In the genomic region with DNA sequence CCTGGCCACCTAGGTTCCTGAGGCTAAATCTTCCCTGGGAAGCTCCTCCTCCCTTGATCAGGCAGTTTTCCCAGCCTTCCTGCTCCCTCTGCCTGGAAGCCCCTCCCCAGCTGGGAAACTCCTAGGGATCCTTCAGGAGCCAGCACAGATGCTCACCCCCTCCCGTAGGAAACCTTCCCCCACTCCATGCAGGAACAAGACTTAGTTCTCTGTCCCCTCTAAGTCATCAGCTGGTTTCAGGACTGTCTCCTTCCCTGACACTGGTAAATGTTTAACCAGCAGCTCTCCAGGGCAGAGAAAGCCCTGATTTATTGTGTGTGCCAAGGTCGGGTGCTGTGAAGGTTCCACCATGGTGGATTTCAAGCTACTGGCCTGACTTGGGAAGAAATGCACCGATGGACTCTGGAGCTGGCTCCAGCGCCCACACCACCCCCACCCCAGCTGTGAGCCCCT, we compare ENCODE assay signal across 23 cellular contexts. TPM values are rescaled to one million over a fixed set of nuclear protein-coding genes. Genes with fewer than 3 reads are reported as not detected.
A peak's percentile ranks its signal among the peaks of the same experiment; 100 is the strongest.
DNase-seq lines count a peak whose midpoint lies in the region; ATAC-seq and TF ChIP-seq lines count a peak whose summit lies in the region.
"Had no signal": no experiment of that assay in that cellular context is flagged by ENCODE, and none has a peak within 500 bp of the region (broad histone marks: within the 10 kb centered on the region; RNA-seq: fewer than 3 reads in every experiment).

No MANE protein-coding gene starts in this region.

- H3K36me3 ChIP-seq in GM23338 (ENCODE audit: insufficient read depth) = no peaks in the 10 kb centered on the region
- no peaks in the 10 kb centered on the region for H3K36me3 ChIP-seq in NT2/D1 (ENCODE audit: insufficient read depth, insufficient read length, low read length)
- no peaks in the 10 kb centered on the region for H3K36me3 ChIP-seq in kidney epithelial cell (ENCODE audit: control insufficient read depth, insufficient read depth, low read length)
- H3K36me3 ChIP-seq in sigmoid colon = no peaks in the 10 kb centered on the region
- H3K36me3 ChIP-seq: BE2C, ovary had no signal

- H3K27ac Mint-ChIP-seq in GM23338 = 0 out of 2 replicates have a peak overlapping the region, but pooled peaks have one; percentile 48
- H3K27ac Mint-ChIP-seq: activated CD4-positive, alpha-beta T cell treated with anti-CD3 and anti-CD28 coated beads for 36 hours; dendritic cell treated with granulocyte-macrophage colony-stimulating factor and Interleukin-4, amounts not matched to agents 40 ng/mL and 50 ng/mL, for 4 days; T-helper 2 cell treated with Interferon-gamma antibody and Interleukin-4, amounts not matched to agents 5 μg/mL and 100 μg/mL, for 36 hours had no signal

- H3K4me1 Mint-ChIP-seq in GM23338 = no peaks in the 10 kb centered on the region

- no peaks in the 10 kb centered on the region for H3K4me1 ChIP-seq in GM23338 (ENCODE audit: insufficient read depth)
- H3K4me1 ChIP-seq in NT2/D1 (ENCODE audit: insufficient read depth, insufficient read length) = peaks cover 23% of the 10 kb centered on the region
- no peaks in the 10 kb centered on the region for H3K4me1 ChIP-seq in sigmoid colon
- H3K4me1 ChIP-seq: BE2C had no signal

- H3K9me3 ChIP-seq in NT2/D1 (ENCODE audit: insufficient read depth, low read length) (no peaks in the 10 kb centered on the region), sigmoid colon (no peaks in the 10 kb centered on the region)
- H3K9me3 ChIP-seq: BE2C, esophagus squamous epithelium, ovary had no signal

- TF ChIP-seq EP300 in sigmoid colon (IDR thresholded peaks at IDR 0.05) = no peak

- peak overlapping the region; percentile 34 for H3K9ac ChIP-seq in NT2/D1 (ENCODE audit: insufficient read length, low read depth)

- DNase-seq in GM23338 (ENCODE audit: low spot score) (no peak), NT2/D1 (ENCODE audit: low read depth, low spot score) (no peak), kidney epithelial cell (ENCODE audit: low read depth) (peak; percentile 50), sigmoid colon (peak; percentile 42), dedifferentiated amniotic fluid mesenchymal stem cell (ENCODE audit: extremely low spot score) (no peak), amygdala (lab: John Stamatoyannopoulos, UW) (no peak)
- DNase-seq: activated CD4-positive, alpha-beta T cell treated with anti-CD3 and anti-CD28 coated beads for 36 hours; activated CD8-positive, alpha-beta memory T cell treated with anti-CD3 and anti-CD28 coated beads, Interleukin-2, amount 50 U/mL, for 4 hours; activated naive CD4-positive, alpha-beta T cell treated with Interleukin-2 at 50 U/mL for 16 hours; BE2C; DMS79; esophagus squamous epithelium; head of caudate nucleus; islet precursor cell; NCI-H1436 treated with DMSO at 0.1 percent for 48 hours; NCI-H226; ovary; SHP77 treated with DMSO at 0.1 percent for 48 hours; stimulated activated CD4-positive, alpha-beta T cell treated with anti-CD3 and anti-CD28 coated beads, Interleukin-4, amount 100 ng/mL, for 24 hours; stimulated activated CD8-positive, alpha-beta memory T cell treated with anti-CD3 and anti-CD28 coated beads, Interleukin-4, amount 100 ng/mL, for 48 hours had no signal

- no peaks in the 10 kb centered on the region for H3K79me2 ChIP-seq in GM23338 (replicated peaks; ENCODE audit: insufficient read depth)

- peaks cover 6% of the 10 kb centered on the region for H3K27me3 Mint-ChIP-seq in GM23338 (ENCODE audit: insufficient read depth, low read depth, poor library complexity)
- H3K27me3 Mint-ChIP-seq: activated CD4-positive, alpha-beta T cell treated with anti-CD3 and anti-CD28 coated beads for 36 hours; dendritic cell treated with granulocyte-macrophage colony-stimulating factor and Interleukin-4, amounts not matched to agents 40 ng/mL and 50 ng/mL, for 4 days had no signal

- H2AFZ ChIP-seq in GM23338 = no peak overlapping the region

- H3K4me2 ChIP-seq in GM23338 = no peak overlapping the region

- TF ChIP-seq CTCF in GM23338 (conservative IDR thresholded peaks at IDR 0.05; ENCODE audit: low read depth in 2 of 2) (no peak), kidney epithelial cell (IDR thresholded peaks at IDR 0.05; ENCODE audit: insufficient read depth, low read length, poor library complexity, severe bottlenecking) (no peak), sigmoid colon (IDR thresholded peaks at IDR 0.05) (no peak)

- no peaks in the 10 kb centered on the region for H3K9me2 ChIP-seq in GM23338 (ENCODE audit: insufficient read depth)

- H3F3A ChIP-seq in GM23338 (replicated peaks; ENCODE audit: low read depth) = no peaks in the 10 kb centered on the region

- no peak overlapping the region for H3K4me3 Mint-ChIP-seq in GM23338
- H3K4me3 Mint-ChIP-seq: activated CD4-positive, alpha-beta T cell treated with anti-CD3 and anti-CD28 coated beads for 36 hours; dendritic cell treated with granulocyte-macrophage colony-stimulating factor and Interleukin-4, amounts not matched to agents 40 ng/mL and 50 ng/mL, for 4 days; T-helper 2 cell treated with Interferon-gamma antibody and Interleukin-4, amounts not matched to agents 5 μg/mL and 100 μg/mL, for 36 hours had no signal

- H4K20me1 ChIP-seq in GM23338 (replicated peaks; ENCODE audit: insufficient read depth) = no peaks in the 10 kb centered on the region

- H3K36me3 Mint-ChIP-seq in GM23338 (ENCODE audit: low read depth) = no peaks in the 10 kb centered on the region

- no peak for TF ChIP-seq POLR2A in sigmoid colon (IDR thresholded peaks at IDR 0.05)

- no peaks in the 10 kb centered on the region for H3K27me3 ChIP-seq in GM23338 (ENCODE audit: insufficient read depth)
- no peaks in the 10 kb centered on the region for H3K27me3 ChIP-seq in NT2/D1 (ENCODE audit: insufficient read depth, insufficient read length)
- H3K27me3 ChIP-seq in kidney epithelial cell (ENCODE audit: control insufficient read depth, insufficient read depth, low read length) = no peaks in the 10 kb centered on the region
- H3K27me3 ChIP-seq in sigmoid colon = peaks cover 0 to 4% (median 0%) of the 10 kb centered on the region in 3 donors
- H3K27me3 ChIP-seq: BE2C, esophagus squamous epithelium, ovary had no signal

- H3K9me3 Mint-ChIP-seq in GM23338 = peaks cover 2% of the 10 kb centered on the region; the same call in 1 of the 3 replicates
- H3K9me3 Mint-ChIP-seq: dendritic cell treated with granulocyte-macrophage colony-stimulating factor and Interleukin-4, amounts not matched to agents 40 ng/mL and 50 ng/mL, for 4 days; T-helper 2 cell treated with Interferon-gamma antibody and Interleukin-4, amounts not matched to agents 5 μg/mL and 100 μg/mL, for 36 hours had no signal

- intact Hi-C loops in sigmoid colon (cut with DNase I) = no loop called here

- no peak overlapping the region for H3K27ac ChIP-seq in GM23338 (ENCODE audit: low read depth)
- H3K27ac ChIP-seq in sigmoid colon = no peak overlapping the region
- H3K27ac ChIP-seq: esophagus squamous epithelium, ovary had no signal

- 18 to 64% methylated on average over 4 of the region's 4 CpGs for WGBS in sigmoid colon, 2 donors

- ATAC-seq in GM23338 (peak; percentile 48), GM21717 (IDR thresholded peaks at IDR 0.05; ENCODE audit: unreplicated experiment) (no peak)
- ATAC-seq: activated CD4-positive, alpha-beta T cell treated with anti-CD3 and anti-CD28 coated beads for 36 hours had no signal

- H3K4me3 ChIP-seq in GM23338 = no peak overlapping the region
- H3K4me3 ChIP-seq in NT2/D1 (ENCODE audit: insufficient read length, low read depth) = no peak overlapping the region
- H3K4me3 ChIP-seq in kidney epithelial cell (ENCODE audit: low read depth, low read length) = no peak overlapping the region
- H3K4me3 ChIP-seq in sigmoid colon = no peak overlapping the region
- H3K4me3 ChIP-seq: esophagus squamous epithelium, ovary had no signal

TF ChIP-seq in GM23338, 12 proteins besides CTCF, POLR2A, EP300 and RAD21 (continues in another document):
- TF ChIP-seq ZNF114 (CRISPR knock-in tag; IDR thresholded peaks at IDR 0.05) (no peak), JUNB (IDR thresholded peaks at IDR 0.05; ENCODE audit: unreplicated experiment) (no peak)

RNA-seq across cellular contexts. Expression of gene TTC39A, which starts 25.0 kb away (rescaled TPM):
- total RNA-seq in GM23338 (2014; rRNA removed; shearing (Covaris generic)) = 5.4 and 7.1 TPM in 2 replicates
- polyA plus RNA-seq in GM23338 (2016; fragmentation: Nextera tagmentation; extraction: Ambion mirVana) = 2.0 and 2.3 TPM in 2 replicates
- total RNA-seq in kidney epithelial cell = 26.9 and 30.9 TPM in 2 replicates
- total RNA-seq in sigmoid colon = 1 to 10 TPM in 1 of 4 donors, under 1 TPM in 2, not detected in 1; under 0.01 to 1.4 (median 0.14) TPM
- 10 to 100 TPM; 31.2 to 71.7 (median 65.5) TPM for polyA plus RNA-seq in sigmoid colon

Comparison
In these comparisons a context has a peak if more than half of its experiments do, and no peak if none do; other contexts are left out.
1. DNase-seq: peak in kidney epithelial cell (single experiment) and sigmoid colon (single experiment); none in GM23338 (single experiment), NT2/D1 (single experiment), dedifferentiated amniotic fluid mesenchymal stem cell (single experiment) and amygdala (0 of 56).